Comparison of ENCODE assay signal across 30 cellular contexts in the genomic region with DNA sequence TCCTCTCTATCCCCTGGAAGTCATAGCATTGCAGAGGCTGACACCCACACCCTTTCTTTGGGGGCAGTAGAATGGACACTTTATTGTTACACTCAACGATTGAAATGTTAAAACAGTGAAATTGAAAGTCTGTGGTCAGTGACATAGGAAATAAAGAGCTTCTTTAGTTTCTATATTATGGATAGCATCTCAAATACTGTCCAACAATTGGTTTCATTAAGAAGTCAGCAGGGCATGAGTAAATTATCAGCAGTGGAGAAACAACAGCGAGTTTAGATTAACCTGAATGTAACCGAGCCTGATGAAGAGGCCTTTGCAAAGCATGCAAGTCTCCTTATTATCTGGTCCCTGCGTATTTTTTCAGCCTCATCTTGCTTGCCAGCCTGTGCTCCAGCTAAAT.
DNase-seq lines count a peak whose midpoint lies in the region; ATAC-seq lines count a peak whose summit lies in the region.
"Had no signal": no experiment of that assay in that cellular context is flagged by ENCODE, and none has a peak within 500 bp of the region (broad histone marks: within the 10 kb centered on the region; RNA-seq: fewer than 3 reads in every experiment).

No MANE protein-coding gene starts in this region.

- H3K4me1 Mint-ChIP-seq in activated CD4-positive, alpha-beta T cell treated with anti-CD3 and anti-CD28 coated beads for 36 hours, result no peaks in the 10 kb centered on the region
- H3K4me1 Mint-ChIP-seq in stimulated activated memory B cell treated with anti-CD40 and anti-IgM and Interleukin-4, amounts not matched to agents 10 μg/mL and 1 μg/mL and 100 μg/mL, for 72 hours, result peaks cover 14% of the 10 kb centered on the region
- H3K4me1 Mint-ChIP-seq: CD8-positive, alpha-beta memory T cell had no signal

- no peak for DNase-seq in activated CD4-positive, alpha-beta T cell treated with anti-CD3 and anti-CD28 coated beads for 36 hours
- no peak for DNase-seq in activated CD4-positive, alpha-beta T cell treated with anti-CD3 and anti-CD28 coated beads for 1 hour
- DNase-seq in activated CD4-positive, CD25-positive, alpha-beta regulatory T cell (lab: John Stamatoyannopoulos, UW), result no peak
- DNase-seq: BE2C; CD8-positive, alpha-beta memory T cell; DMS 273 treated with DMSO at 0.1 percent for 48 hours; DMS79; EL; GDM1; GOT3; HFFc6; Karpas-422; MV-4-11; NCI-H1105; NCI-H146; NCI-H1930; NCI-H446; NCI-H524 treated with DMSO at 0.1 percent for 48 hours; NCI-H82; NK-92 treated with Interleukin-12 subunit alpha and Interleukin-12 subunit beta, amount 100 ng/mL, for 24 hours; PC-3; SJCRH30 had no signal

- CTCF ChIA-PET in activated CD4-positive, alpha-beta T cell treated with anti-CD3 and anti-CD28 coated beads for 36 hours (lab: Charles Lee), result no interaction called here

- H3K36me3 Mint-ChIP-seq in activated CD4-positive, alpha-beta T cell treated with anti-CD3 and anti-CD28 coated beads for 36 hours (ENCODE audit: low read depth), result no peaks in the 10 kb centered on the region
- H3K36me3 Mint-ChIP-seq in stimulated activated memory B cell treated with anti-CD40 and anti-IgM and Interleukin-4, amounts not matched to agents 10 μg/mL and 1 μg/mL and 100 μg/mL, for 72 hours, result no peaks in the 10 kb centered on the region
- H3K36me3 Mint-ChIP-seq: CD14-positive monocyte; CD8-positive, alpha-beta memory T cell had no signal

- H3K9me3 Mint-ChIP-seq in activated CD4-positive, alpha-beta T cell treated with anti-CD3 and anti-CD28 coated beads for 36 hours (ENCODE audit: low read depth), result no peaks in the 10 kb centered on the region
- H3K9me3 Mint-ChIP-seq in stimulated activated memory B cell treated with anti-CD40 and anti-IgM and Interleukin-4, amounts not matched to agents 10 μg/mL and 1 μg/mL and 100 μg/mL, for 72 hours, result no peaks in the 10 kb centered on the region
- H3K9me3 Mint-ChIP-seq: CD8-positive, alpha-beta memory T cell had no signal

- H3K4me3 Mint-ChIP-seq in activated CD4-positive, alpha-beta T cell treated with anti-CD3 and anti-CD28 coated beads for 36 hours, result no peak overlapping the region
- no peak overlapping the region for H3K4me3 Mint-ChIP-seq in stimulated activated memory B cell treated with anti-CD40 and anti-IgM and Interleukin-4, amounts not matched to agents 10 μg/mL and 1 μg/mL and 100 μg/mL, for 72 hours
- H3K4me3 Mint-ChIP-seq: CD14-positive monocyte; CD8-positive, alpha-beta memory T cell; HFFc6 had no signal

- H3K27me3 Mint-ChIP-seq in activated CD4-positive, alpha-beta T cell treated with anti-CD3 and anti-CD28 coated beads for 36 hours, result peaks cover 8% of the 10 kb centered on the region
- no peaks in the 10 kb centered on the region for H3K27me3 Mint-ChIP-seq in stimulated activated memory B cell treated with anti-CD40 and anti-IgM and Interleukin-4, amounts not matched to agents 10 μg/mL and 1 μg/mL and 100 μg/mL, for 72 hours

- POLR2A ChIA-PET in activated CD4-positive, alpha-beta T cell treated with anti-CD3 and anti-CD28 coated beads for 36 hours (lab: Charles Lee), result no interaction called here

- no peak overlapping the region for H3K27ac Mint-ChIP-seq in activated CD4-positive, alpha-beta T cell treated with anti-CD3 and anti-CD28 coated beads for 36 hours
- H3K27ac Mint-ChIP-seq in stimulated activated memory B cell treated with anti-CD40 and anti-IgM and Interleukin-4, amounts not matched to agents 10 μg/mL and 1 μg/mL and 100 μg/mL, for 72 hours, result no peak overlapping the region
- H3K27ac Mint-ChIP-seq: CD14-positive monocyte, HFFc6 had no signal

- peak; percentile 30 for ATAC-seq in activated CD4-positive, alpha-beta T cell treated with anti-CD3 and anti-CD28 coated beads for 36 hours
- ATAC-seq in GM19463 (IDR thresholded peaks at IDR 0.05; ENCODE audit: unreplicated experiment), result peak; percentile 46
- peak; percentile 46 for ATAC-seq in HG03442 (IDR thresholded peaks at IDR 0.05; ENCODE audit: unreplicated experiment)
- peak; percentile 41 for ATAC-seq in stimulated activated memory B cell treated with anti-CD40 and anti-IgM and Interleukin-4, amounts not matched to agents 10 μg/mL and 1 μg/mL and 100 μg/mL, for 72 hours
- ATAC-seq in HG02970 (IDR thresholded peaks at IDR 0.05; ENCODE audit: low FRiP score, unreplicated experiment), result no peak
- no peak for ATAC-seq in HG02763 (IDR thresholded peaks at IDR 0.05; ENCODE audit: unreplicated experiment)
- ATAC-seq: HepG2, PC-3, SK-N-SH treated with all-trans-retinoic acid at 6 μM for 48 hours had no signal

- intact Hi-C loops in activated CD4-positive, alpha-beta T cell treated with anti-CD3 and anti-CD28 coated beads for 36 hours (cut with DNase I, micrococcal nuclease), result no loop called here

Comparison
In these comparisons a context has a peak if more than half of its experiments do, and no peak if none do; other contexts are left out.
1. ATAC-seq: peak in activated CD4-positive, alpha-beta T cell treated with anti-CD3 and anti-CD28 coated beads for 36 hours (single experiment), GM19463 (single experiment), HG03442 (single experiment) and stimulated activated memory B cell treated with anti-CD40 and anti-IgM and Interleukin-4, amounts not matched to agents 10 μg/mL and 1 μg/mL and 100 μg/mL, for 72 hours (single experiment); none in HG02970 (single experiment) and HG02763 (single experiment).